ENCODE assay signal across 8 cellular contexts in genomic region chr6:116561377-116562018, GRCh38.
A peak's percentile ranks its signal among the peaks of the same experiment; 100 is the strongest.
DNase-seq lines count a peak whose midpoint lies in the region; ATAC-seq and TF ChIP-seq lines count a peak whose summit lies in the region.

No MANE protein-coding gene starts in this region.

- ATAC-seq in HG02678 (IDR thresholded peaks at IDR 0.05; ENCODE audit: unreplicated experiment) (peak; percentile 52), GM19023 (IDR thresholded peaks at IDR 0.05; ENCODE audit: unreplicated experiment) (no peak)

- H3K36me3 ChIP-seq in WERI-Rb-1, result no peaks in the 10 kb centered on the region

- no peaks in the 10 kb centered on the region for H3K9me3 ChIP-seq in WERI-Rb-1 (ENCODE audit: severe bottlenecking)

- TF ChIP-seq CTCF in WERI-Rb-1 (IDR thresholded peaks at IDR 0.05; ENCODE audit: low read depth, low read length), result peak; percentile 76

- H3K27ac ChIP-seq in WERI-Rb-1, result no peak overlapping the region

- no peaks in the 10 kb centered on the region for H3K27me3 ChIP-seq in WERI-Rb-1 (ENCODE audit: insufficient read depth, low read depth, severe bottlenecking)

- H3K4me3 ChIP-seq in WERI-Rb-1 (ENCODE audit: low read depth, low read length), result no peak overlapping the region

- DNase-seq in GM03348 (ENCODE audit: low spot score) (peak; percentile 53), NCI-H2107 (lab: John Stamatoyannopoulos, UW) (peak; percentile 33), WERI-Rb-1 (peak; percentile 69), kidney tubule cell (ENCODE audit: low spot score) (peak; percentile 71)
- DNase-seq in central memory CD4-positive, alpha-beta T cell, result peak; percentile 59
- DNase-seq in stimulated activated CD4-positive, alpha-beta T cell treated with anti-CD3 and anti-CD28 coated beads, Interleukin-2, amount 100 ng/mL, for 24 hours, result peak; percentile 71
